ENCODE assay signal across 19 cellular contexts in the genomic region with DNA sequence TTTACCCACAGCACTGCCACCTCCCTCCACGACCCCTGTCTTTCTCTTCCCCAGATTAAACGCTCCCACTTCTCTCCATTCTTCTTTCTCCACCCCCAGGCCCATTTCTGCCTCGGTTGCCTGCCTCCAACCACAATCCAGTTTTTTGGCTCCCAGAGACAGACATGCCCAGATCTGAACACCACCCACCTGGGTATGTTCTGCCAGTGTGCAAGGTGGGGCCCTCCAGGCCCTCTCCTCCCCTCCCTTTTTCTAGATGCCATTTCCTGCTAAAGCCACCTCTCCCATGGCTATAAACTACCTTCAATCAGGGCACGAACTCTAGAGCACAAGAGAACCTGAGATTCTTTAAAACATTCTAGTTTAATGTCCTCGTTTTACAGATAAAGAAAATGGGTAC.
DNase-seq lines count a peak whose midpoint lies in the region; ATAC-seq, FAIRE-seq and TF ChIP-seq lines count a peak whose summit lies in the region.
"Had no signal": no experiment of that assay in that cellular context is flagged by ENCODE, and none has a peak within 500 bp of the region (broad histone marks: within the 10 kb centered on the region; RNA-seq: fewer than 3 reads in every experiment).

No MANE protein-coding gene starts in this region.

- H3K27me3 ChIP-seq in Panc1 (ENCODE audit: control insufficient read depth, insufficient read depth, low read length) = no peaks in the 10 kb centered on the region
- no peaks in the 10 kb centered on the region for H3K27me3 ChIP-seq in H1 (replicated peaks in 1 of 4; ENCODE audit: control insufficient read depth in 3 of 4, extremely low read depth in 1 of 4, insufficient read depth in 3 of 4, low read length in 3 of 4)
- peaks cover 0 to under 1% (median 0%) of the 10 kb centered on the region in 3 experiments for H3K27me3 ChIP-seq in neuronal stem cell (ENCODE audit: control insufficient read depth in 3 of 3, insufficient read depth in 3 of 3, low read depth in 1 of 3, low read length in 3 of 3)
- H3K27me3 ChIP-seq: esophagus muscularis mucosa, hepatocyte had no signal

- H2AFZ ChIP-seq in H1 (ENCODE audit: low read length) (no peak overlapping the region), neuronal stem cell (ENCODE audit: low read length) (peak overlapping the region; percentile 75)
- H2AFZ ChIP-seq: GM23248, hepatocyte had no signal

- no peak overlapping the region for H3K56ac ChIP-seq in H1 (replicated peaks; ENCODE audit: insufficient read length, low read depth, low read length)

- H4K5ac ChIP-seq in H1 (ENCODE audit: insufficient read length, low read depth, low read length) = no peak overlapping the region

- H2BK20ac ChIP-seq in H1 (ENCODE audit: low read length) = peak overlapping the region; percentile 83; the same call in 1 of the 2 replicates

- 60% methylated on average over 5 of the region's 5 CpGs; no CpG with 5 or more reads in 1 of the 2 experiments for WGBS in H1 (ENCODE audit: extremely low coverage in 1 of 2, insufficient coverage in 1 of 2, insufficient read length in 1 of 2, insufficient replicate concordance in 2 of 2, low coverage in 1 of 2, low lambda C conversion rate in 2 of 2, missing lambda C conversion rate in 1 of 2), 2 experiments
- WGBS in neuronal stem cell (ENCODE audit: extremely low coverage in 2 of 2, insufficient read length in 2 of 2, insufficient replicate concordance in 1 of 2), 2 donors = no CpG with 5 or more reads among the region's 5 CpGs

- BruUV-seq in Panc1 (replicated peaks; lab: Mats Ljungman, UMichigan) = no TSS peak

- H3K23ac ChIP-seq in H1 (ENCODE audit: insufficient read length) (no peak overlapping the region), neuronal stem cell (ENCODE audit: low read depth, low read length, poor library complexity) (no peak overlapping the region)

- H2BK15ac ChIP-seq in H1 (ENCODE audit: low read length) = no peak overlapping the region
- H2BK15ac ChIP-seq in neuronal stem cell (ENCODE audit: low read length) = no peak overlapping the region

- FAIRE-seq in H1 (lab: Jason Lieb, UNC) = no peak
- FAIRE-seq: A204.1, TTC549 had no signal

- TF ChIP-seq CTCF in Panc1 (IDR thresholded peaks at IDR 0.05) (no peak), H1 (IDR thresholded peaks at IDR 0.05; ENCODE audit: control extremely low read depth in 1 of 3, insufficient read depth in 1 of 3, low read depth in 1 of 3, low read length in 3 of 3) (no peak)

- H3K23me2 ChIP-seq in H1 (ENCODE audit: low read depth, low read length) = no peaks in the 10 kb centered on the region; the same call in 1 of the 2 replicates

- H3K18ac ChIP-seq in H1 (ENCODE audit: extremely low read depth, low read length) (peak overlapping the region; percentile 29; the same call in 1 of the 2 replicates), neuronal stem cell (ENCODE audit: low read length) (peak overlapping the region; percentile 28)

- no peak overlapping the region for H3K4me2 ChIP-seq in H1 (ENCODE audit: insufficient read depth in 1 of 2, low read depth in 2 of 2, low read length in 2 of 2)
- no peak overlapping the region for H3K4me2 ChIP-seq in neuronal stem cell (ENCODE audit: insufficient read depth, low read length, poor library complexity, severe bottlenecking)
- H3K4me2 ChIP-seq: hepatocyte had no signal

- H3K36me3 Mint-ChIP-seq in activated CD4-positive, alpha-beta T cell treated with anti-CD3 and anti-CD28 coated beads, Interleukin-2, amount 10 ng/mL, durations not matched to agents 24 days and 14 days (ENCODE audit: low read depth) = peaks cover 3% of the 10 kb centered on the region
- H3K36me3 Mint-ChIP-seq: IgD-negative memory B cell had no signal

- no peak for TF ChIP-seq EP300 in H1 (IDR thresholded peaks at IDR 0.05; ENCODE audit: borderline replicate concordance in 1 of 2, low read depth in 2 of 2, low read length in 2 of 2)

- peak overlapping the region; percentile 17 for H4K91ac ChIP-seq in H1 (replicated peaks; ENCODE audit: insufficient read length, low read length)
- no peak overlapping the region for H4K91ac ChIP-seq in neuronal stem cell (ENCODE audit: low read depth, low read length, poor library complexity)

- no peak overlapping the region for H3K4ac ChIP-seq in H1 (replicated peaks; ENCODE audit: insufficient read length, low read depth, low read length)
- no peak overlapping the region for H3K4ac ChIP-seq in neuronal stem cell (ENCODE audit: low read length)

- H3K27ac ChIP-seq in Panc1 (ENCODE audit: low read length) = peak overlapping the region; percentile 98
- no peak overlapping the region for H3K27ac ChIP-seq in H1 (ENCODE audit: low read depth, low read length)
- H3K27ac ChIP-seq in neuronal stem cell (replicated peaks; ENCODE audit: low read length) = no peak overlapping the region
- H3K27ac ChIP-seq: esophagus muscularis mucosa, GM23248, hepatocyte had no signal

- no peak for TF ChIP-seq POLR2A in H1 (IDR thresholded peaks at IDR 0.05; ENCODE audit: control extremely low read depth in 1 of 2, low read depth in 2 of 2, low read length in 2 of 2)

- H3K4me1 ChIP-seq in Panc1 (ENCODE audit: control insufficient read depth, insufficient read depth, low read length) (peaks cover 33% of the 10 kb centered on the region), H1 (replicated peaks in 1 of 4; ENCODE audit: control insufficient read depth in 3 of 4, insufficient read depth in 4 of 4, low read length in 3 of 4) (peaks cover 20 to 36% (median 28%) of the 10 kb centered on the region in 4 experiments), neuronal stem cell (ENCODE audit: control insufficient read depth in 2 of 2, insufficient read depth in 1 of 2, low read depth in 1 of 2, low read length in 2 of 2) (peaks cover 13 to 20% of the 10 kb centered on the region in 2 donors)

- in situ Hi-C loops in Panc1 (cut with HindIII; ENCODE audit: low pct_unique_long_range_greater_than_20kb, low sequenced_read_pairs) = no loop called here

- intact Hi-C loops in activated CD4-positive, alpha-beta T cell treated with anti-CD3 and anti-CD28 coated beads, Interleukin-2, amount 10 ng/mL, durations not matched to agents 24 days and 14 days (cut with micrococcal nuclease) = no loop called here
- intact Hi-C loops in Panc1 (cut with micrococcal nuclease; ENCODE audit: unreplicated experiment) = no loop called here

- H3K9ac ChIP-seq in H1 (replicated peaks in 1 of 4; ENCODE audit: extremely low read depth in 1 of 4, low read depth in 3 of 4, low read length in 3 of 4) (no peak overlapping the region), neuronal stem cell (ENCODE audit: low read depth, low read length, poor library complexity) (no peak overlapping the region)
- H3K9ac ChIP-seq: GM23248 had no signal

- peaks cover 6% of the 10 kb centered on the region for H3K27me3 Mint-ChIP-seq in activated CD4-positive, alpha-beta T cell treated with anti-CD3 and anti-CD28 coated beads, Interleukin-2, amount 10 ng/mL, durations not matched to agents 24 days and 14 days
- H3K27me3 Mint-ChIP-seq: IgD-negative memory B cell had no signal

- DNase-seq in activated CD4-positive, alpha-beta T cell treated with anti-CD3 and anti-CD28 coated beads, Interleukin-2, amount 10 ng/mL, durations not matched to agents 24 days and 14 days = no peak
- no peak for DNase-seq in activated CD4-positive, alpha-beta T cell treated with anti-CD3 and anti-CD28 coated beads for 48 hours
- no peak for DNase-seq in Panc1 (ENCODE audit: low read depth, low spot score)
- DNase-seq in H1 (ENCODE audit: low read depth in 1 of 2, low spot score in 2 of 2) = no peak
- no peak for DNase-seq in neuronal stem cell (ENCODE audit: low spot score)
- DNase-seq in left lobe of liver (ENCODE audit: low spot score) = no peak
- DNase-seq in GM19240 (ENCODE audit: insufficient read length, low spot score) = no peak
- DNase-seq: cortex of kidney, GF-D8, GM23248, NCI-H226, SIG-M5 had no signal

- H3K14ac ChIP-seq in H1 (ENCODE audit: insufficient read length) = no peak overlapping the region
- no peak overlapping the region for H3K14ac ChIP-seq in neuronal stem cell (ENCODE audit: low read length)

- H3K4me3 ChIP-seq in Panc1 (ENCODE audit: low read depth in 2 of 2, low read length in 2 of 2) (no peak overlapping the region), H1 (ENCODE audit: extremely low read depth in 1 of 4, insufficient read depth in 2 of 4, low read depth in 3 of 4, low read length in 4 of 4) (no peak overlapping the region), neuronal stem cell (ENCODE audit: low read length in 2 of 2) (no peak overlapping the region)
- H3K4me3 ChIP-seq: esophagus muscularis mucosa, GM23248, hepatocyte had no signal

- no peaks in the 10 kb centered on the region for H3K79me2 ChIP-seq in H1 (ENCODE audit: control insufficient read depth in 1 of 2, insufficient read depth in 2 of 2, low read length in 2 of 2)
- H3K79me2 ChIP-seq: hepatocyte had no signal

- H4K8ac ChIP-seq in H1 (ENCODE audit: extremely low read depth, insufficient read depth, low read length) = no peak overlapping the region
- no peak overlapping the region for H4K8ac ChIP-seq in neuronal stem cell (ENCODE audit: low read depth, low read length)

- no peak for TF ChIP-seq RAD21 in H1 (IDR thresholded peaks at IDR 0.05 in 1 of 2, conservative IDR thresholded peaks at IDR 0.05 in 1 of 2; ENCODE audit: low read depth in 2 of 2, low read length in 2 of 2)

- H3K79me1 ChIP-seq in H1 (ENCODE audit: low read depth, low read length) = no peaks in the 10 kb centered on the region
- no peaks in the 10 kb centered on the region for H3K79me1 ChIP-seq in neuronal stem cell (ENCODE audit: low read depth, low read length)

- H2BK12ac ChIP-seq in H1 (ENCODE audit: low read depth, low read length) (no peak overlapping the region; the same call in 1 of the 2 replicates), neuronal stem cell (ENCODE audit: low read length) (peak overlapping the region; percentile 5)

- peak overlapping the region; percentile 75 for H3K27ac Mint-ChIP-seq in activated CD4-positive, alpha-beta T cell treated with anti-CD3 and anti-CD28 coated beads, Interleukin-2, amount 10 ng/mL, durations not matched to agents 24 days and 14 days
- H3K27ac Mint-ChIP-seq: IgD-negative memory B cell had no signal

- H3K4me3 Mint-ChIP-seq in activated CD4-positive, alpha-beta T cell treated with anti-CD3 and anti-CD28 coated beads, Interleukin-2, amount 10 ng/mL, durations not matched to agents 24 days and 14 days = peak overlapping the region; percentile 48

- ATAC-seq in Panc1 (no peak), left lobe of liver (no peak)
- no peak for ATAC-seq in activated CD4-positive, CD25-positive, alpha-beta regulatory T cell treated with anti-CD3 and anti-CD28 coated beads, Interleukin-2, amount 50 U/mL, for 24 hours
- ATAC-seq: sciatic nerve had no signal

- no peaks in the 10 kb centered on the region for H3K9me3 ChIP-seq in Panc1 (ENCODE audit: control insufficient read depth, insufficient read depth, low read depth, low read length)
- H3K9me3 ChIP-seq in H1 (ENCODE audit: insufficient read depth in 2 of 2, low read depth in 1 of 2, low read length in 1 of 2) = no peaks in the 10 kb centered on the region
- no peaks in the 10 kb centered on the region for H3K9me3 ChIP-seq in neuronal stem cell (replicated peaks in 1 of 2; ENCODE audit: control insufficient read depth in 2 of 2, insufficient read depth in 1 of 2, low read depth in 1 of 2, low read length in 2 of 2)
- H3K9me3 ChIP-seq: esophagus muscularis mucosa had no signal

- H3K9me3 Mint-ChIP-seq in activated CD4-positive, alpha-beta T cell treated with anti-CD3 and anti-CD28 coated beads, Interleukin-2, amount 10 ng/mL, durations not matched to agents 24 days and 14 days = no peaks in the 10 kb centered on the region
- H3K9me3 Mint-ChIP-seq: IgD-negative memory B cell had no signal

- H2AK5ac ChIP-seq in H1 (ENCODE audit: low read depth, low read length) (peak overlapping the region; percentile 4; the same call in 1 of the 2 replicates), neuronal stem cell (ENCODE audit: low read depth, low read length) (peak overlapping the region; percentile 33)

- POLR2A ChIA-PET in Panc1 (lab: Charles Lee) = no interaction called here
- POLR2A ChIA-PET in H1 (lab: Charles Lee; ENCODE audit: partially characterized antibody) = interaction anchor here (6.4 kb wide), 1 partner anchor 61 kb away, joined by 71 read pairs; a partner anchor contains a TSS

- H3K36me3 ChIP-seq in Panc1 (ENCODE audit: control insufficient read depth, insufficient read depth, low read length) (no peaks in the 10 kb centered on the region), H1 (ENCODE audit: control insufficient read depth in 2 of 4, insufficient read depth in 4 of 4, low read length in 3 of 4) (no peaks in the 10 kb centered on the region), neuronal stem cell (replicated peaks in 1 of 2; ENCODE audit: control insufficient read depth in 2 of 2, insufficient read depth in 2 of 2, low read length in 2 of 2) (no peaks in the 10 kb centered on the region)
- H3K36me3 ChIP-seq: esophagus muscularis mucosa had no signal

- no peaks in the 10 kb centered on the region for H4K20me1 ChIP-seq in H1 (replicated peaks in 1 of 2; ENCODE audit: control insufficient read depth in 1 of 2, insufficient read depth in 2 of 2, low read length in 2 of 2)

- 0 out of 2 replicates have a peak overlapping the region, but pooled peaks have one; percentile 95 for H2BK5ac ChIP-seq in H1 (ENCODE audit: low read depth, low read length)
- H2BK5ac ChIP-seq in neuronal stem cell (ENCODE audit: low read length) = no peak overlapping the region

- H2BK120ac ChIP-seq in H1 (replicated peaks; ENCODE audit: low read depth, low read length) (no peak overlapping the region), neuronal stem cell (ENCODE audit: low read depth, low read length) (no peak overlapping the region)

- CTCF ChIA-PET in Panc1 (lab: Charles Lee) = no interaction called here
- CTCF ChIA-PET in H1 (lab: Charles Lee; ENCODE audit: partially characterized antibody) = interaction anchor here (0.7 to 10.4 kb wide), 6 partner anchors 18 to 108 kb away, joined by 3 to 151 read pairs (median 4); no protein-coding TSS in a partner anchor

- peaks cover 56% of the 10 kb centered on the region for H3K4me1 Mint-ChIP-seq in activated CD4-positive, alpha-beta T cell treated with anti-CD3 and anti-CD28 coated beads, Interleukin-2, amount 10 ng/mL, durations not matched to agents 24 days and 14 days
